Comparison of ENCODE assay signal across 8 cellular contexts in genomic region chr10:29634764-29635625, GRCh38. TPM values are rescaled to one million over a fixed set of nuclear protein-coding genes. Genes with fewer than 3 reads are reported as not detected.
DNase-seq lines count a peak whose midpoint lies in the region; ATAC-seq and TF ChIP-seq lines count a peak whose summit lies in the region.

Gene SVIL (minus strand): TSS chr10:29634971. CDS start chr10:29555058, 79,913 bp downstream.

- H4K20me1 ChIP-seq in BLaER1 treated with 17β-estradiol and CSF1 and Interleukin-3, amounts not matched to agents 10 nM and 100 nM, result peaks cover 0 to 6% (median 0%) of the 10 kb centered on the region in 11 experiments; a peak in 1 of 22 replicates

- 96% methylated on average over 10 of the region's 10 CpGs for WGBS in thymus

- H3K27me3 ChIP-seq in BLaER1 treated with 17β-estradiol and CSF1 and Interleukin-3, amounts not matched to agents 10 nM and 100 nM, result no peaks in the 10 kb centered on the region
- no peaks in the 10 kb centered on the region for H3K27me3 ChIP-seq in thymus (ENCODE audit: control insufficient read depth, insufficient read depth)

- peaks cover 0 to 5% (median 0%) of the 10 kb centered on the region in 11 experiments; a peak in 1 of 22 replicates for H3K9me3 ChIP-seq in BLaER1 treated with 17β-estradiol and CSF1 and Interleukin-3, amounts not matched to agents 10 nM and 100 nM (replicated peaks in 1 of 11)
- H3K9me3 ChIP-seq in thymus (ENCODE audit: control insufficient read depth), result no peaks in the 10 kb centered on the region

- no peak for TF ChIP-seq CTCF in choroid plexus epithelial cell (conservative IDR thresholded peaks at IDR 0.05; ENCODE audit: low read depth, low read length)

- H3K9ac ChIP-seq in BLaER1 treated with 17β-estradiol and CSF1 and Interleukin-3, amounts not matched to agents 10 nM and 100 nM, result peak within 1 kb of the TSS; percentile 39 to 76 (median 58)

- H3K4me3 ChIP-seq in BLaER1 treated with 17β-estradiol and CSF1 and Interleukin-3, amounts not matched to agents 10 nM and 100 nM, result peak within 1 kb of the TSS in 9 of 10 experiments; percentile 5 to 46 (median 23); a peak in 14 of 20 replicates
- H3K4me3 ChIP-seq in choroid plexus epithelial cell (ENCODE audit: low read depth, low read length), result peak within 1 kb of the TSS; percentile 51
- H3K4me3 ChIP-seq in thymus (ENCODE audit: low read length), result no peak within 1 kb of the TSS

- no peaks in the 10 kb centered on the region for H3K27me3 Mint-ChIP-seq in stimulated activated memory B cell treated with anti-CD40 and anti-IgM and Interleukin-4, amounts not matched to agents 10 μg/mL and 1 μg/mL and 100 μg/mL, for 72 hours

- H3K27ac ChIP-seq in BLaER1 treated with 17β-estradiol and CSF1 and Interleukin-3, amounts not matched to agents 10 nM and 100 nM, result peak within 1 kb of the TSS; percentile 61 to 88 (median 75)
- H3K27ac ChIP-seq in thymus (ENCODE audit: low read depth), result peak within 1 kb of the TSS; percentile 6

- H3K4me1 Mint-ChIP-seq in stimulated activated memory B cell treated with anti-CD40 and anti-IgM and Interleukin-4, amounts not matched to agents 10 μg/mL and 1 μg/mL and 100 μg/mL, for 72 hours, result peaks cover 18% of the 10 kb centered on the region

- peaks cover 0 to 9% (median 0%) of the 10 kb centered on the region in 11 experiments; a peak in 3 of 22 replicates for H3K36me3 ChIP-seq in BLaER1 treated with 17β-estradiol and CSF1 and Interleukin-3, amounts not matched to agents 10 nM and 100 nM
- H3K36me3 ChIP-seq in thymus (ENCODE audit: control insufficient read depth, insufficient read depth), result no peaks in the 10 kb centered on the region

- DNase-seq in HK-2 (ENCODE audit: unreplicated experiment) (peak; percentile 65), choroid plexus epithelial cell (ENCODE audit: low read depth) (peak; percentile 92), left kidney (ENCODE audit: low read depth, low spot score) (peak; percentile 92), GM19238 (ENCODE audit: insufficient read length, low spot score) (no peak)

- H3K36me3 Mint-ChIP-seq in stimulated activated memory B cell treated with anti-CD40 and anti-IgM and Interleukin-4, amounts not matched to agents 10 μg/mL and 1 μg/mL and 100 μg/mL, for 72 hours, result no peaks in the 10 kb centered on the region

- no peak within 1 kb of the TSS for H3K27ac Mint-ChIP-seq in stimulated activated memory B cell treated with anti-CD40 and anti-IgM and Interleukin-4, amounts not matched to agents 10 μg/mL and 1 μg/mL and 100 μg/mL, for 72 hours

- H3K9me3 Mint-ChIP-seq in stimulated activated memory B cell treated with anti-CD40 and anti-IgM and Interleukin-4, amounts not matched to agents 10 μg/mL and 1 μg/mL and 100 μg/mL, for 72 hours, result no peaks in the 10 kb centered on the region

- peaks cover 50 to 80% (median 53%) of the 10 kb centered on the region in 10 experiments for H3K4me1 ChIP-seq in BLaER1 treated with 17β-estradiol and CSF1 and Interleukin-3, amounts not matched to agents 10 nM and 100 nM
- H3K4me1 ChIP-seq in thymus (ENCODE audit: control insufficient read depth, insufficient read depth, low read length), result no peaks in the 10 kb centered on the region

- no peak within 1 kb of the TSS for H3K4me3 Mint-ChIP-seq in stimulated activated memory B cell treated with anti-CD40 and anti-IgM and Interleukin-4, amounts not matched to agents 10 μg/mL and 1 μg/mL and 100 μg/mL, for 72 hours

- H3K4me2 ChIP-seq in BLaER1 treated with 17β-estradiol and CSF1 and Interleukin-3, amounts not matched to agents 10 nM and 100 nM, result peak within 1 kb of the TSS; percentile 62 to 89 (median 87)

- no peak for ATAC-seq in stimulated activated memory B cell treated with anti-CD40 and anti-IgM and Interleukin-4, amounts not matched to agents 10 μg/mL and 1 μg/mL and 100 μg/mL, for 72 hours
- no peak for ATAC-seq in HG03135 (IDR thresholded peaks at IDR 0.05; ENCODE audit: unreplicated experiment)

RNA-seq across cellular contexts. Expression of gene SVIL, which starts in this region (rescaled TPM):
- polyA plus RNA-seq in thymus, result 25.8 TPM
